ENCODE assay signal across 21 cellular contexts in genomic region chr2:195633974-195634373, GRCh38.
"Had no signal": no experiment of that assay in that cellular context is flagged by ENCODE, and none has a peak within 500 bp of the region (broad histone marks: within the 10 kb centered on the region; RNA-seq: fewer than 3 reads in every experiment).

No MANE protein-coding gene starts in this region.

- H3K9me3 ChIP-seq: breast epithelium, esophagus muscularis mucosa, heart left ventricle, ovary, right lobe of liver, thoracic aorta had no signal

- ATAC-seq: activated CD8-positive, alpha-beta memory T cell treated with anti-CD3 and anti-CD28 coated beads, Interleukin-2, amount 10 ng/mL, durations not matched to agents 7 days and 5 days; activated CD8-positive, alpha-beta T cell treated with anti-CD3 and anti-CD28 coated beads, Interleukin-2, amount 10 ng/mL, durations not matched to agents 7 days and 5 days; activated naive CD4-positive, alpha-beta T cell treated with anti-CD3 and anti-CD28 coated beads, Interleukin-2, amount 50 U/mL, for 72 hours; foreskin keratinocyte; heart left ventricle; left colon; naive thymus-derived CD4-positive, alpha-beta T cell; right lobe of liver; WTC11 had no signal

- H3K27ac ChIP-seq: breast epithelium, esophagus muscularis mucosa, foreskin keratinocyte, ovary, right lobe of liver, thoracic aorta had no signal

- H3K4me1 ChIP-seq: breast epithelium, esophagus muscularis mucosa, foreskin keratinocyte, right lobe of liver had no signal

- H3K36me3 ChIP-seq: breast epithelium, esophagus muscularis mucosa, heart left ventricle, ovary, right lobe of liver, thoracic aorta had no signal

- H3K27me3 ChIP-seq: breast epithelium, esophagus muscularis mucosa, foreskin keratinocyte, heart left ventricle, ovary, right lobe of liver had no signal

- H3K4me3 ChIP-seq: breast epithelium, esophagus muscularis mucosa, heart left ventricle, ovary, right lobe of liver, thoracic aorta had no signal

- DNase-seq: activated CD8-positive, alpha-beta memory T cell treated with anti-CD3 and anti-CD28 coated beads, Interleukin-2, amount 10 ng/mL, durations not matched to agents 7 days and 5 days; activated CD8-positive, alpha-beta T cell treated with anti-CD3 and anti-CD28 coated beads, Interleukin-2, amount 10 ng/mL, durations not matched to agents 7 days and 5 days; activated T-cell treated with anti-CD3 and anti-CD28 coated beads, Interleukin-2, amount 50 U/mL, for 48 hours; central memory CD4-positive, alpha-beta T cell; foreskin keratinocyte; heart left ventricle; hypothalamus; immature natural killer cell; kidney; left colon; mammary epithelial cell; ovary; right lobe of liver; stimulated activated CD4-positive, alpha-beta T cell treated with anti-CD3 and anti-CD28 coated beads, Interleukin-2, amount 100 ng/mL, for 48 hours; trophoblast cell had no signal
